Comparison of ENCODE assay signal across 2 cellular contexts in genomic region chr16:1092685-1093283, GRCh38.
A peak's percentile ranks its signal among the peaks of the same experiment; 100 is the strongest.
TF ChIP-seq lines count a peak whose summit lies in the region.

No MANE protein-coding gene starts in this region.

TF ChIP-seq in K562, 482 proteins besides CTCF, POLR2A, EP300 and RAD21:
- TF ChIP-seq ZKSCAN8 (CRISPR knock-in tag; IDR thresholded peaks at IDR 0.05): peak; percentile 99
- peak; percentile 33 for TF ChIP-seq CHD4 (IDR thresholded peaks at IDR 0.05; ENCODE audit: insufficient read depth, insufficient replicate concordance, low read depth, low read length, poor library complexity, severe bottlenecking)
- TF ChIP-seq ADNP (tag; IDR thresholded peaks at IDR 0.05): peak; percentile 90
- TF ChIP-seq ZFP36 (IDR thresholded peaks at IDR 0.05; ENCODE audit: low read depth, low read length, partially characterized antibody): peak; percentile 20

TF ChIP-seq in HepG2, 621 proteins besides CTCF, POLR2A, EP300 and RAD21:
- peak; percentile 13 for TF ChIP-seq AGO1 (IDR thresholded peaks at IDR 0.05; ENCODE audit: low read depth, low read length, poor library complexity, severe bottlenecking)
- TF ChIP-seq HNRNPL (IDR thresholded peaks at IDR 0.05; ENCODE audit: low read depth, low read length): 0 out of 2 replicates have a peak, but pooled peaks have one; percentile 10
- TF ChIP-seq ZMYM2 (CRISPR knock-in tag; IDR thresholded peaks at IDR 0.05): 0 out of 2 replicates have a peak, but pooled peaks have one; percentile 1
- 0 out of 2 replicates have a peak, but pooled peaks have one; percentile 13 for TF ChIP-seq PCBP1 (IDR thresholded peaks at IDR 0.05; ENCODE audit: borderline replicate concordance, low read depth, low read length)
